ENCODE assay signal across 23 cellular contexts in genomic region chr18:41416044-41416443, GRCh38.
"Had no signal": no experiment of that assay in that cellular context is flagged by ENCODE, and none has a peak within 500 bp of the region (broad histone marks: within the 10 kb centered on the region; RNA-seq: fewer than 3 reads in every experiment).

No MANE protein-coding gene starts in this region.

- DNase-seq: dermis blood vessel endothelial cell; dorsolateral prefrontal cortex; effector CD4-positive, alpha-beta T cell; effector memory CD4-positive, alpha-beta T cell; foreskin keratinocyte; heart left ventricle; hypothalamus; immature natural killer cell; islet precursor cell; left cardiac atrium; left lung; left ventricle myocardium superior; lower lobe of right lung; mesenchymal stem cell; mucosa of descending colon; naive B cell had no signal

- H3K36me3 ChIP-seq: esophagus muscularis mucosa, gastroesophageal sphincter, heart left ventricle, left lung, lower lobe of right lung had no signal

- FAIRE-seq: colon, endothelial cell of umbilical vein, frontal cortex had no signal

- H3K4me3 ChIP-seq: coronary artery, dorsolateral prefrontal cortex, esophagus muscularis mucosa, gastroesophageal sphincter, heart left ventricle, hepatocyte, left lung, lower lobe of right lung, mucosa of descending colon had no signal

- H3K4me1 ChIP-seq: esophagus muscularis mucosa, foreskin keratinocyte, gastroesophageal sphincter, heart left ventricle, left lung, lower lobe of right lung had no signal

- H3K9me3 ChIP-seq: esophagus muscularis mucosa, gastroesophageal sphincter, left lung, lower lobe of right lung, mucosa of descending colon had no signal

- H3K27ac ChIP-seq: coronary artery, dorsolateral prefrontal cortex, esophagus muscularis mucosa, foreskin keratinocyte, gastroesophageal sphincter, heart left ventricle, hepatocyte, left lung, lower lobe of right lung had no signal

- H3K27me3 ChIP-seq: esophagus muscularis mucosa, gastroesophageal sphincter, heart left ventricle, hepatocyte, left lung had no signal
